Comparison of ENCODE assay signal across 19 cellular contexts in the genomic region with DNA sequence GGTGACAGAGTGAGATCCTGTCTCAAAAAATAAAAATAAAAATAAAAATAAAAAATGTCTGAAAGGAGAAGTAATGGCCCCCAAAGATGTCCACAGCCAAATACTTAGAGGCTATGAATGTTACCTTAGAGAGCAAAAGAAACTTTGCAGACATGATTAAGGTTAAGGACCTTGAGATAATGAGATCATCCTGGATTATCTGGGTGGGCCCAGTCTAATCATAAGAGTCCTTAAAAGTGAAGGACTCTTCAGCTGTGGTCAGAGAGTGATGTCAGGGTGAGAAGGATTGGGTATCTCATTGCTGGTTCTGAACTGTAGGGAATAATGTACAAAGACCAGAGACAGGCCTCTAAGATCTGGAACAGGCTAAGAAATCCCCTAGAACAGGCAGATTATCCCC.
DNase-seq lines count a peak whose midpoint lies in the region.
"Had no signal": no experiment of that assay in that cellular context is flagged by ENCODE, and none has a peak within 500 bp of the region (broad histone marks: within the 10 kb centered on the region; RNA-seq: fewer than 3 reads in every experiment).

No MANE protein-coding gene starts in this region.

- DNase-seq in DMS53 (lab: John Stamatoyannopoulos, UW) (peak; percentile 65), DMS53 treated with DMSO at 0.1 percent for 48 hours (lab: John Stamatoyannopoulos, UW; ENCODE audit: unreplicated experiment) (no peak), NCI-H2029 treated with DMSO at 0.1 percent for 48 hours (lab: John Stamatoyannopoulos, UW) (peak; percentile 97), NCI-H524 treated with DMSO at 0.1 percent for 48 hours (lab: John Stamatoyannopoulos, UW) (peak; percentile 85), SIG-M5 treated with dmso at 0.1 percent for 504 hours (lab: John Stamatoyannopoulos, UW; ENCODE audit: unreplicated experiment) (no peak), NCI-H345 (lab: John Stamatoyannopoulos, UW) (no peak)
- no peak for DNase-seq in stimulated activated CD4-positive, alpha-beta T cell treated with anti-CD3 and anti-CD28 coated beads, Interleukin-2, amount 100 ng/mL, for 24 hours
- DNase-seq: ACHN, BE2C, Calu3, DMS153, GF-D8, KBM-7, NCI-H1105 treated with DMSO at 0.1 percent for 48 hours, NCI-H2081 treated with DMSO at 0.1 percent for 48 hours, NCI-H774, Right ventricle myocardium superior, RPMI8226, T-cell had no signal

Comparison
In these comparisons a context has a peak if more than half of its experiments do, and no peak if none do; other contexts are left out.
1. DNase-seq: peak in DMS53 (single experiment), NCI-H2029 treated with DMSO at 0.1 percent for 48 hours (single experiment) and NCI-H524 treated with DMSO at 0.1 percent for 48 hours (single experiment); none in DMS53 treated with DMSO at 0.1 percent for 48 hours (single experiment), SIG-M5 treated with dmso at 0.1 percent for 504 hours (single experiment), NCI-H345 (single experiment) and stimulated activated CD4-positive, alpha-beta T cell treated with anti-CD3 and anti-CD28 coated beads, Interleukin-2, amount 100 ng/mL, for 24 hours (0 of 2).